In genomic region chr15:95883064-95883463, GRCh38 we compare ENCODE assay signal across 23 cellular contexts.
"Had no signal": no experiment of that assay in that cellular context is flagged by ENCODE, and none has a peak within 500 bp of the region (broad histone marks: within the 10 kb centered on the region; RNA-seq: fewer than 3 reads in every experiment).

No MANE protein-coding gene starts in this region.

- H3K27ac ChIP-seq: brain microvascular endothelial cell, foreskin keratinocyte, parathyroid adenoma, right lobe of liver, upper lobe of left lung had no signal

- H3K27me3 Mint-ChIP-seq: activated T-cell treated with anti-CD3 and anti-CD28 coated beads, Interleukin-2, amount 50 U/mL, for 24 hours; activated T-helper 17 cell treated with anti-CD3 and anti-CD28 coated beads, Interleukin-2, amount 50 U/mL, for 72 hours had no signal

- H3K9me3 Mint-ChIP-seq: activated naive CD4-positive, alpha-beta T cell treated with anti-CD3 and anti-CD28 coated beads, Interleukin-2, amount 50 U/mL, for 72 hours; activated T-cell treated with anti-CD3 and anti-CD28 coated beads, Interleukin-2, amount 50 U/mL, for 24 hours; activated T-helper 17 cell treated with anti-CD3 and anti-CD28 coated beads, Interleukin-2, amount 50 U/mL, for 72 hours; dendritic cell treated with granulocyte-macrophage colony-stimulating factor and Interleukin-4, amounts not matched to agents 40 ng/mL and 50 ng/mL, for 4 days; mesothelial cell of epicardium had no signal

- H3K36me3 Mint-ChIP-seq: mesothelial cell of epicardium; naive thymus-derived CD8-positive, alpha-beta T cell had no signal

- H3K36me3 ChIP-seq: ascending aorta, brain microvascular endothelial cell, left ventricle myocardium inferior, right lobe of liver, upper lobe of left lung had no signal

- H3K27ac Mint-ChIP-seq: activated naive CD4-positive, alpha-beta T cell treated with anti-CD3 and anti-CD28 coated beads, Interleukin-2, amount 50 U/mL, for 72 hours; activated T-cell treated with anti-CD3 and anti-CD28 coated beads, Interleukin-2, amount 50 U/mL, for 24 hours; activated T-helper 17 cell treated with anti-CD3 and anti-CD28 coated beads, Interleukin-2, amount 50 U/mL, for 72 hours; dendritic cell treated with granulocyte-macrophage colony-stimulating factor and Interleukin-4, amounts not matched to agents 40 ng/mL and 50 ng/mL, for 4 days; mesothelial cell of epicardium; naive thymus-derived CD8-positive, alpha-beta T cell had no signal

- H3K4me3 Mint-ChIP-seq: activated T-cell treated with anti-CD3 and anti-CD28 coated beads, Interleukin-2, amount 50 U/mL, for 24 hours; activated T-helper 17 cell treated with anti-CD3 and anti-CD28 coated beads, Interleukin-2, amount 50 U/mL, for 72 hours; dendritic cell treated with granulocyte-macrophage colony-stimulating factor and Interleukin-4, amounts not matched to agents 40 ng/mL and 50 ng/mL, for 4 days; mesothelial cell of epicardium; naive thymus-derived CD8-positive, alpha-beta T cell had no signal

- ATAC-seq: activated naive CD4-positive, alpha-beta T cell treated with anti-CD3 and anti-CD28 coated beads, Interleukin-2, amount 50 U/mL, for 72 hours; activated T-helper 17 cell treated with anti-CD3 and anti-CD28 coated beads, Interleukin-2, amount 50 U/mL, for 72 hours; foreskin keratinocyte; naive thymus-derived CD8-positive, alpha-beta T cell; right lobe of liver had no signal

- H3K9me3 ChIP-seq: ascending aorta, left ventricle myocardium inferior, right lobe of liver, testis, upper lobe of left lung had no signal

- H3K27me3 ChIP-seq: ascending aorta, brain microvascular endothelial cell, foreskin keratinocyte, right lobe of liver, testis, upper lobe of left lung had no signal

- DNase-seq: activated T-cell treated with anti-CD3 and anti-CD28 coated beads, Interleukin-2, amount 50 U/mL, for 24 hours; brain microvascular endothelial cell; effector CD4-positive, alpha-beta T cell; erythroblast; foreskin keratinocyte; kidney glomerular epithelial cell; left ventricle myocardium inferior; naive thymus-derived CD8-positive, alpha-beta T cell; right lobe of liver; small intestine; stimulated activated CD4-positive, alpha-beta T cell treated with anti-CD3 and anti-CD28 coated beads, Interleukin-15, amount 100 ng/mL, for 24 hours; stimulated activated CD4-positive, alpha-beta T cell treated with anti-CD3 and anti-CD28 coated beads, Interleukin-4, amount 100 ng/mL, for 1 hour; stimulated activated naive CD4-positive, alpha-beta T cell; T-helper 1 cell; T1000; testis; upper lobe of left lung had no signal

- FAIRE-seq: small intestine had no signal

- H3K4me1 ChIP-seq: ascending aorta, parathyroid adenoma, right lobe of liver, upper lobe of left lung had no signal

- H3K4me3 ChIP-seq: ascending aorta, left ventricle myocardium inferior, right lobe of liver, testis, upper lobe of left lung had no signal

- H3K4me1 Mint-ChIP-seq: activated T-helper 17 cell treated with anti-CD3 and anti-CD28 coated beads, Interleukin-2, amount 50 U/mL, for 72 hours had no signal
